ENCODE assay signal across 19 cellular contexts in the genomic region with DNA sequence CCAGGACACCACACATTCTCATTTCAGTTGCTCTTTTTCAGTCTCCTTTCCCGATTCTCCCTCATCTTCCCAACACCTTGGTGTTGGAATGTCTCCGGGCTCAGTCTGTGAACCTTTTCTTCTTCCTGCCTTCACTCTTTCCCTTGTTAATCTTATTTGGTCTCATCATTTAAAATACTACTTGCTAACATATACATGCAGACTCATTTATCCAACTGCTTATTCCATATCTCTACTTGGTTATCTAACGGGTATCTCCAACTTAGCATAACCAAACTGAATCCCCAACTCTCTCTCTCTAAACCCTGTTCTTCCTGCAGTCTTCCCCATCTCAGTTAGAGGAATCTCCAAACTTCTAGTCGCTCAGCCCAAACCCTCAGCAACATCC.
"Had no signal": no experiment of that assay in that cellular context is flagged by ENCODE, and none has a peak within 500 bp of the region (broad histone marks: within the 10 kb centered on the region; RNA-seq: fewer than 3 reads in every experiment).

No MANE protein-coding gene starts in this region.

- H3K27me3 ChIP-seq: breast epithelium, MG63 had no signal

- H3K27ac Mint-ChIP-seq: activated CD4-positive, alpha-beta memory T cell treated with anti-CD3 and anti-CD28 coated beads, Interleukin-2, amount 10 ng/mL, durations not matched to agents 7 days and 5 days; activated naive CD4-positive, alpha-beta T cell treated with anti-CD3 and anti-CD28 coated beads, Interleukin-2, amount 50 U/mL, for 24 hours; T-cell had no signal

- H3K9me3 ChIP-seq: breast epithelium, MG63 had no signal

- H3K36me3 Mint-ChIP-seq: activated naive CD4-positive, alpha-beta T cell treated with anti-CD3 and anti-CD28 coated beads, Interleukin-2, amount 50 U/mL, for 24 hours; T-cell had no signal

- H3K27ac ChIP-seq: breast epithelium, SK-N-MC, VCaP had no signal

- H3K4me1 Mint-ChIP-seq: activated CD4-positive, alpha-beta memory T cell treated with anti-CD3 and anti-CD28 coated beads, Interleukin-2, amount 10 ng/mL, durations not matched to agents 7 days and 5 days; activated naive CD4-positive, alpha-beta T cell treated with anti-CD3 and anti-CD28 coated beads, Interleukin-2, amount 50 U/mL, for 24 hours; T-cell had no signal

- H3K9me3 Mint-ChIP-seq: activated CD4-positive, alpha-beta memory T cell treated with anti-CD3 and anti-CD28 coated beads, Interleukin-2, amount 10 ng/mL, durations not matched to agents 7 days and 5 days; activated naive CD4-positive, alpha-beta T cell treated with anti-CD3 and anti-CD28 coated beads, Interleukin-2, amount 50 U/mL, for 24 hours; T-cell had no signal

- ATAC-seq: T-cell had no signal

- H3K36me3 ChIP-seq: breast epithelium, MG63 had no signal

- H3K4me1 ChIP-seq: breast epithelium had no signal

- H3K4me3 ChIP-seq: breast epithelium, MG63, SK-N-MC had no signal

- H3K4me3 Mint-ChIP-seq: activated CD4-positive, alpha-beta memory T cell treated with anti-CD3 and anti-CD28 coated beads, Interleukin-2, amount 10 ng/mL, durations not matched to agents 7 days and 5 days; activated naive CD4-positive, alpha-beta T cell treated with anti-CD3 and anti-CD28 coated beads, Interleukin-2, amount 50 U/mL, for 24 hours; T-cell had no signal

- DNase-seq: activated CD4-positive, alpha-beta memory T cell treated with anti-CD3 and anti-CD28 coated beads, Interleukin-2, amount 10 ng/mL, durations not matched to agents 7 days and 5 days; activated CD4-positive, alpha-beta T cell treated with anti-CD3 and anti-CD28 coated beads, Interleukin-2, amount 50 U/mL, for 1 hour; activated CD4-positive, CD25-positive, alpha-beta regulatory T cell; activated CD8-positive, alpha-beta memory T cell treated with anti-CD3 and anti-CD28 coated beads, Interleukin-2, amount 50 U/mL, for 4 hours; activated T-cell treated with anti-CD3 and anti-CD28 coated beads, Interleukin-2, amount 50 U/mL, for 1 hour; aorta; caudate nucleus; MG63; NCI-H1105; NCI-H1694 treated with DMSO at 0.1 percent for 48 hours; NCI-H446; NCI-H524; SIG-M5; T-cell; T-helper 2 cell had no signal
